15 cellular contexts compared by ENCODE assay signal in genomic region chr20:57441510-57442154, GRCh38. TPM values are rescaled to one million over a fixed set of nuclear protein-coding genes. Genes with fewer than 3 reads are reported as not detected.
DNase-seq lines count a peak whose midpoint lies in the region; ATAC-seq and TF ChIP-seq lines count a peak whose summit lies in the region.
"Had no signal": no experiment of that assay in that cellular context is flagged by ENCODE, and none has a peak within 500 bp of the region (broad histone marks: within the 10 kb centered on the region; RNA-seq: fewer than 3 reads in every experiment).

No MANE protein-coding gene starts in this region.

- in situ Hi-C loops in transverse colon (cut with MboI; ENCODE audit: low pct_ligation_motif_present in 1 of 4, low pct_unique_long_range_greater_than_20kb in 1 of 4, low sequenced_read_pairs in 3 of 4), result no loop called here

- H3K4me1 ChIP-seq in left ventricle myocardium inferior (peaks cover 65% of the 10 kb centered on the region), osteoblast (ENCODE audit: insufficient read depth, low read length) (no peaks in the 10 kb centered on the region), transverse colon (peaks cover 14 to 39% (median 28%) of the 10 kb centered on the region in 4 donors)

- no peaks in the 10 kb centered on the region for H3K36me3 ChIP-seq in left ventricle myocardium inferior
- H3K36me3 ChIP-seq in osteoblast (ENCODE audit: insufficient read depth, low read length), result no peaks in the 10 kb centered on the region
- no peaks in the 10 kb centered on the region for H3K36me3 ChIP-seq in transverse colon
- H3K36me3 ChIP-seq: brain microvascular endothelial cell had no signal

- H3K79me2 ChIP-seq in osteoblast (ENCODE audit: insufficient read depth, low read length), result no peaks in the 10 kb centered on the region

- no peak for TF ChIP-seq POLR2A in transverse colon (IDR thresholded peaks at IDR 0.05)

- H2AFZ ChIP-seq in osteoblast (ENCODE audit: low read length), result peak overlapping the region; percentile 54

- ATAC-seq in HG03175 (IDR thresholded peaks at IDR 0.05; ENCODE audit: unreplicated experiment), result no peak
- ATAC-seq: activated CD4-positive, CD25-positive, alpha-beta regulatory T cell treated with anti-CD3 and anti-CD28 coated beads, Interleukin-2, amount 50 U/mL, for 24 hours; activated T-cell treated with anti-CD3 and anti-CD28 coated beads, Interleukin-2, amount 50 U/mL, for 4 hours had no signal

- intact Hi-C loops in left ventricle myocardium inferior (cut with micrococcal nuclease), result no loop called here
- intact Hi-C loops in transverse colon (cut with DNase I; ENCODE audit: low total_unique reads), result loop anchor here (5.0 kb wide), 1 partner anchor 44 kb away; no protein-coding TSS in a partner anchor

- H3K9me3 ChIP-seq in left ventricle myocardium inferior (replicated peaks) (peaks cover 11% of the 10 kb centered on the region), osteoblast (ENCODE audit: low read depth, low read length) (peaks cover 7% of the 10 kb centered on the region), transverse colon (no peaks in the 10 kb centered on the region)

- TF ChIP-seq CTCF in left ventricle myocardium inferior (IDR thresholded peaks at IDR 0.05; ENCODE audit: borderline replicate concordance), result no peak
- no peak for TF ChIP-seq CTCF in osteoblast (IDR thresholded peaks at IDR 0.05; ENCODE audit: extremely low read depth, low read depth, low read length)
- TF ChIP-seq CTCF in transverse colon (IDR thresholded peaks at IDR 0.05), result no peak

- TF ChIP-seq EP300 in transverse colon (IDR thresholded peaks at IDR 0.05; ENCODE audit: low read depth), result no peak

- no peak overlapping the region for H3K4me2 ChIP-seq in osteoblast (ENCODE audit: insufficient read depth, low read length)

- H3K27me3 ChIP-seq in left ventricle myocardium inferior (ENCODE audit: low read depth), result no peaks in the 10 kb centered on the region
- H3K27me3 ChIP-seq in osteoblast (ENCODE audit: insufficient read depth, low read length), result no peaks in the 10 kb centered on the region
- H3K27me3 ChIP-seq in transverse colon, result no peaks in the 10 kb centered on the region
- H3K27me3 ChIP-seq: brain microvascular endothelial cell had no signal

- DNase-seq in left ventricle myocardium inferior, result no peak
- DNase-seq in osteoblast (ENCODE audit: insufficient read length, low spot score, missing footprints), result no peak
- no peak for DNase-seq in transverse colon
- DNase-seq in activated gamma-delta T cell treated with Interleukin-2 at 50 U/mL for 16 hours, result no peak
- DNase-seq in NCI-H187 treated with DMSO at 0.1 percent for 48 hours (lab: John Stamatoyannopoulos, UW), result no peak
- DNase-seq: activated T-cell treated with anti-CD3 and anti-CD28 coated beads, Interleukin-2, amount 50 U/mL, for 4 hours; brain microvascular endothelial cell; CD8-positive, alpha-beta memory T cell; GDM1; KBM-7; NCI-H146; stimulated activated CD4-positive, alpha-beta T cell treated with anti-CD3 and anti-CD28 coated beads, Interleukin-1b, Interleukin-23, amount 100 ng/mL, for 48 hours had no signal

- 78% methylated on average over 16 of the region's 16 CpGs; no CpG with 5 or more reads in 1 of the 2 donors for WGBS in transverse colon (ENCODE audit: low coverage in 1 of 2), 2 donors

- peak overlapping the region; percentile 82 for H3K27ac ChIP-seq in angular gyrus (ENCODE audit: low read depth, low read length)
- H3K27ac ChIP-seq in left ventricle myocardium inferior (replicated peaks), result peak overlapping the region; percentile 90
- no peak overlapping the region for H3K27ac ChIP-seq in osteoblast (ENCODE audit: low read depth, low read length)
- H3K27ac ChIP-seq in transverse colon, result peak overlapping the region; percentile 78 to 86 (median 85)
- H3K27ac ChIP-seq: brain microvascular endothelial cell had no signal

- H3K4me3 ChIP-seq in left ventricle myocardium inferior (peak overlapping the region; percentile 38), osteoblast (ENCODE audit: insufficient read depth, low read length) (no peak overlapping the region), transverse colon (no peak overlapping the region)

- no peaks in the 10 kb centered on the region for H4K20me1 ChIP-seq in osteoblast (ENCODE audit: insufficient read depth, low read length)

RNA-seq across cellular contexts. Expression of gene RBM38, which starts 50.4 kb away (rescaled TPM):
- total RNA-seq in left ventricle myocardium inferior, result 75.5 TPM
- total RNA-seq in osteoblast, result 2.1 and 2.9 TPM in 2 replicates
- 10 to 100 TPM; 26.5 to 37.4 (median 30.4) TPM for total RNA-seq in transverse colon
